25 cellular contexts compared by ENCODE assay signal in the genomic region with DNA sequence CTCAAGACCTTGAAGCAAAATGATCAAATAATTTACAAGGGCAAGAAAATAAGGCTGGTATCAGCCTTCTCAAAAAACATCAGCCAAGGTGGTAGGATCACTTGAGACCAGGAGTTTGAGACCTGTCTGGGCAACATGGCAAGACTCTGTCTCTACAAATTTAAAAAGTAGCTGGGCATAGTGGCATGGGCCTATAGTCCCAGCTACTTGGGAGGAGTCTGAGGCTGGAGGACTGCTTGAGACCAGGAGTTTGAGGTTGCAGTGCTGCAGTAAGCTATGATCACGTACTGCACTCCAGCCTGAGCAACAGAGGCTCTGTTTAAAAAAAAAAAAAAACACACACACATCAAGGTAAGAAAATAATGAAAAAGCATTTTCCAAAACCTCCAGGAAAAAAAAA. TPM values are rescaled to one million over a fixed set of nuclear protein-coding genes. Genes with fewer than 3 reads are reported as not detected.
A peak's percentile ranks its signal among the peaks of the same experiment; 100 is the strongest.
DNase-seq lines count a peak whose midpoint lies in the region; ATAC-seq, FAIRE-seq and TF ChIP-seq lines count a peak whose summit lies in the region.
"Had no signal": no experiment of that assay in that cellular context is flagged by ENCODE, and none has a peak within 500 bp of the region (broad histone marks: within the 10 kb centered on the region; RNA-seq: fewer than 3 reads in every experiment).

No MANE protein-coding gene starts in this region.

- no peak for ATAC-seq in activated T-cell treated with anti-CD3 and anti-CD28 coated beads, Interleukin-2, amount 50 U/mL, for 72 hours (replicated peaks in 1 of 2)
- no peak for ATAC-seq in HG02642 (IDR thresholded peaks at IDR 0.05; ENCODE audit: poor library complexity, unreplicated experiment)
- ATAC-seq: A549, GM12878 had no signal

- peaks cover 10 to 30% of the 10 kb centered on the region in 2 donors for H3K36me3 Mint-ChIP-seq in activated T-cell treated with anti-CD3 and anti-CD28 coated beads, Interleukin-2, amount 50 U/mL, for 72 hours (ENCODE audit: insufficient read depth in 2 of 2)
- H3K36me3 Mint-ChIP-seq in chondrocyte (ENCODE audit: low read depth): peaks cover 38% of the 10 kb centered on the region
- peaks cover 43% of the 10 kb centered on the region for H3K36me3 Mint-ChIP-seq in osteocyte (ENCODE audit: unreplicated experiment)

- H3K4me1 Mint-ChIP-seq in activated T-cell treated with anti-CD3 and anti-CD28 coated beads, Interleukin-2, amount 50 U/mL, for 72 hours (ENCODE audit: low read depth): no peaks in the 10 kb centered on the region
- H3K4me1 Mint-ChIP-seq in chondrocyte (ENCODE audit: low read depth) (peaks cover 3% of the 10 kb centered on the region), osteocyte (ENCODE audit: unreplicated experiment) (no peaks in the 10 kb centered on the region)
- H3K4me1 Mint-ChIP-seq: CD14-positive monocyte had no signal

- no peaks in the 10 kb centered on the region for H3K27me3 Mint-ChIP-seq in activated T-cell treated with anti-CD3 and anti-CD28 coated beads, Interleukin-2, amount 50 U/mL, for 72 hours (ENCODE audit: low read depth)
- H3K27me3 Mint-ChIP-seq in chondrocyte (ENCODE audit: low read depth): no peaks in the 10 kb centered on the region
- H3K27me3 Mint-ChIP-seq in osteocyte (ENCODE audit: unreplicated experiment): no peaks in the 10 kb centered on the region
- H3K27me3 Mint-ChIP-seq: CD4-positive, alpha-beta T cell; CD8-positive, alpha-beta memory T cell had no signal

- no peak overlapping the region for H3K4me3 Mint-ChIP-seq in activated T-cell treated with anti-CD3 and anti-CD28 coated beads, Interleukin-2, amount 50 U/mL, for 72 hours
- no peak overlapping the region for H3K4me3 Mint-ChIP-seq in chondrocyte (ENCODE audit: unreplicated experiment)
- H3K4me3 Mint-ChIP-seq in osteocyte (ENCODE audit: unreplicated experiment): no peak overlapping the region
- H3K4me3 Mint-ChIP-seq: CD14-positive monocyte; CD4-positive, alpha-beta T cell; CD8-positive, alpha-beta memory T cell; HFFc6 had no signal

- H3K9me3 Mint-ChIP-seq in activated T-cell treated with anti-CD3 and anti-CD28 coated beads, Interleukin-2, amount 50 U/mL, for 72 hours: no peaks in the 10 kb centered on the region
- H3K9me3 Mint-ChIP-seq in chondrocyte (ENCODE audit: low read depth): no peaks in the 10 kb centered on the region
- no peaks in the 10 kb centered on the region for H3K9me3 Mint-ChIP-seq in osteocyte (ENCODE audit: unreplicated experiment)
- H3K9me3 Mint-ChIP-seq: CD14-positive monocyte; CD4-positive, alpha-beta T cell; CD8-positive, alpha-beta memory T cell; HFFc6 had no signal

- peak; percentile 54 for FAIRE-seq in GM19239 (lab: Jason Lieb, UNC)
- FAIRE-seq: A549, D721Med, GM12878, H54 had no signal

- peak overlapping the region; percentile 88 for H3K27ac Mint-ChIP-seq in activated T-cell treated with anti-CD3 and anti-CD28 coated beads, Interleukin-2, amount 50 U/mL, for 72 hours
- peak overlapping the region; percentile 32 for H3K27ac Mint-ChIP-seq in chondrocyte (ENCODE audit: unreplicated experiment)
- peak overlapping the region; percentile 16 for H3K27ac Mint-ChIP-seq in osteocyte (ENCODE audit: unreplicated experiment)
- H3K27ac Mint-ChIP-seq: CD4-positive, alpha-beta T cell; HFFc6 had no signal

- TF ChIP-seq CTCF in chondrocyte (IDR thresholded peaks at IDR 0.05): no peak
- TF ChIP-seq CTCF in osteocyte (IDR thresholded peaks at IDR 0.05): no peak

- DNase-seq in activated T-cell treated with anti-CD3 and anti-CD28 coated beads, Interleukin-2, amount 50 U/mL, for 72 hours: no peak
- no peak for DNase-seq in activated T-cell treated with anti-CD3 and anti-CD28 coated beads, Interleukin-2, amount 50 U/mL, for 1 hour
- no peak for DNase-seq in GM19239 (ENCODE audit: insufficient read length, low spot score)
- no peak for DNase-seq in chondrocyte (ENCODE audit: low spot score)
- DNase-seq in osteocyte (ENCODE audit: extremely low spot score, unreplicated experiment): no peak
- no peak for DNase-seq in NCI-H748 treated with DMSO at 0.1 percent for 48 hours (lab: John Stamatoyannopoulos, UW)
- no peak for DNase-seq in NK-92 (lab: John Stamatoyannopoulos, UW; ENCODE audit: unreplicated experiment)
- DNase-seq: 8988T; ACHN; AML-193; BE2C; CD4-positive, alpha-beta T cell; CD8-positive, alpha-beta memory T cell; DMS 273 treated with DMSO at 0.1 percent for 48 hours; DMS79; EL; GDM1; GOT3; HFFc6 had no signal

RNA-seq across cellular contexts. Expression of gene SEC23A, which starts 22.1 kb away (rescaled TPM):
- total RNA-seq in activated T-cell treated with anti-CD3 and anti-CD28 coated beads, Interleukin-2, amount 50 U/mL, for 72 hours: 10 to 100 TPM; 60.9 to 71.3 TPM
- total RNA-seq in chondrocyte (244 to 267 TPM (median 246 TPM) in 3 replicates), osteocyte (159 and 169 TPM in 2 replicates)

RNA-seq across cellular contexts. Expression of gene GEMIN2, which starts 33.2 kb away (rescaled TPM):
- total RNA-seq in activated T-cell treated with anti-CD3 and anti-CD28 coated beads, Interleukin-2, amount 50 U/mL, for 72 hours: 10 to 100 TPM; 25.5 to 27.2 TPM
- total RNA-seq in chondrocyte (12.4 to 17.7 TPM (median 14.0 TPM) in 3 replicates), osteocyte (13.2 and 14.9 TPM in 2 replicates)

Comparison
In these comparisons a context has a peak if more than half of its experiments do, and no peak if none do; other contexts are left out.
1. H3K27ac Mint-ChIP-seq: peak in every context shown above with its lines; median percentile 88 in activated T-cell treated with anti-CD3 and anti-CD28 coated beads, Interleukin-2, amount 50 U/mL, for 72 hours; 32 in chondrocyte; 16 in osteocyte.